Comparison of ENCODE assay signal across 23 cellular contexts in the genomic region with DNA sequence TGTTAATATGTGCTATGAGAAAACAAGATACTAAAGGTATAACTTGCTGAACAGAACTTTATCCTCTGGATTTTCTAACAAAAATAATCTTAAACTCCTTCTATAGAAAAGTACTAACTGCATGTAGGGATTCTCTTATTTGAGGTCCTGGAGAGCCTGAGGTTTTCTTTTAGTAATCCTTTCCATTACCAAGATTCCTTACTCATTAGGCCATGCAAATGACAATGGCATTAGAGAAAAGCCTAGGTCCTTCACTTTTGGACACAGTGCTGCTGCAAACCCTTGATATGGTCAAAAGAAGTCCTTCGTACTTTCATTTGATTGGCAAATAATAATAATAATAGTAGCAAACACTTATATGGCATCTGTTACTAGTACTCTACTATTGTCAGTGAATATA. TPM values are rescaled to one million over a fixed set of nuclear protein-coding genes. Genes with fewer than 3 reads are reported as not detected.
"Had no signal": no experiment of that assay in that cellular context is flagged by ENCODE, and none has a peak within 500 bp of the region (broad histone marks: within the 10 kb centered on the region; RNA-seq: fewer than 3 reads in every experiment).

No MANE protein-coding gene starts in this region.

- H3K4me3 ChIP-seq: ascending aorta, Peyer's patch, SJCRH30 had no signal

- H3K27ac ChIP-seq: ascending aorta, brain microvascular endothelial cell, Peyer's patch, RWPE1, SJCRH30, WERI-Rb-1 had no signal

- H3K9ac ChIP-seq: SK-N-SH had no signal

- H3K4me1 ChIP-seq: ascending aorta, Peyer's patch, SJCRH30 had no signal

- H3K4me2 ChIP-seq: SK-N-SH had no signal

- H3K9me2 ChIP-seq: SK-N-SH had no signal

- ATAC-seq: activated CD8-positive, alpha-beta T cell treated with anti-CD3 and anti-CD28 coated beads for 36 hours had no signal

- H3K9me3 ChIP-seq: ascending aorta, Peyer's patch, SJCRH30, SK-N-SH had no signal

- H3K36me3 ChIP-seq: ascending aorta, brain microvascular endothelial cell, Peyer's patch, SJCRH30, WERI-Rb-1 had no signal

- H3K27me3 ChIP-seq: ascending aorta, brain microvascular endothelial cell, Peyer's patch, SJCRH30 had no signal

- DNase-seq: activated CD4-positive, alpha-beta T cell treated with anti-CD3 and anti-CD28 coated beads for 36 hours; activated CD4-positive, alpha-beta T cell treated with anti-CD3 and anti-CD28 coated beads, Interleukin-2, amount 50 U/mL, for 1 hour; activated CD8-positive, alpha-beta memory T cell treated with anti-CD3 and anti-CD28 coated beads, Interleukin-2, amount 50 U/mL, for 4 hours; activated CD8-positive, alpha-beta T cell treated with anti-CD3 and anti-CD28 coated beads for 36 hours; activated naive CD4-positive, alpha-beta T cell treated with anti-CD3 and anti-CD28 coated beads, Interleukin-2, amount 50 U/mL, for 16 hours; brain microvascular endothelial cell; NCI-H1092 treated with DMSO at 0.1 percent for 48 hours; NCI-H1417 treated with DMSO at 0.1 percent for 48 hours; NCI-H1694; NCI-H2029; NCI-H2107; NCI-H2171 treated with DMSO at 0.1 percent for 48 hours; NCI-H526 treated with DMSO at 0.1 percent for 48 hours; Right ventricle myocardium superior; SK-N-SH; T-helper 1 cell had no signal

RNA-seq across cellular contexts. Expression of a gene that starts 3.2 kb away (rescaled TPM):
- total RNA-seq: activated CD8-positive, alpha-beta T cell treated with anti-CD3 and anti-CD28 coated beads for 36 hours; LHCN-M2; MCF 10A; SJCRH30 had no signal
- polyA plus RNA-seq: SK-N-SH had no signal
